ENCODE assay signal across 16 cellular contexts in genomic region chr5:103896593-103896992, GRCh38.
DNase-seq lines count a peak whose midpoint lies in the region; ATAC-seq and TF ChIP-seq lines count a peak whose summit lies in the region.
"Had no signal": no experiment of that assay in that cellular context is flagged by ENCODE, and none has a peak within 500 bp of the region (broad histone marks: within the 10 kb centered on the region; RNA-seq: fewer than 3 reads in every experiment).

No MANE protein-coding gene starts in this region.

- H3K36me3 ChIP-seq in KMS-11 (ENCODE audit: insufficient read depth): no peaks in the 10 kb centered on the region
- H3K36me3 ChIP-seq: BE2C had no signal

- H3K27ac ChIP-seq in KMS-11: no peak overlapping the region
- H3K27ac ChIP-seq: A549, C4-2B had no signal

- H3K9ac ChIP-seq in KMS-11: no peak overlapping the region

- H3K4me2 ChIP-seq in KMS-11: peak overlapping the region; percentile 37; the same call in 1 of the 2 replicates
- H3K4me2 ChIP-seq: A549 had no signal

- H2AFZ ChIP-seq in KMS-11 (ENCODE audit: low read depth): no peak overlapping the region

- TF ChIP-seq CTCF in KMS-11 (conservative IDR thresholded peaks at IDR 0.05; ENCODE audit: low read depth, low read length): no peak

- H3K4me1 ChIP-seq in KMS-11 (ENCODE audit: low read depth, poor library complexity, severe bottlenecking): peaks cover 38% of the 10 kb centered on the region
- H3K4me1 ChIP-seq: A549 had no signal

- no peaks in the 10 kb centered on the region for H3K27me3 ChIP-seq in KMS-11 (ENCODE audit: insufficient read depth, low read depth)
- H3K27me3 ChIP-seq: BE2C had no signal

- no peak for ATAC-seq in HG03439 (IDR thresholded peaks at IDR 0.05; ENCODE audit: unreplicated experiment)
- ATAC-seq: A549, HepG2 had no signal

- peak; percentile 78 for DNase-seq in NCI-H146 (lab: John Stamatoyannopoulos, UW)
- DNase-seq in NCI-H748 (lab: John Stamatoyannopoulos, UW; ENCODE audit: unreplicated experiment): peak; percentile 90
- DNase-seq in NCI-H1694 (lab: John Stamatoyannopoulos, UW): no peak
- no peak for DNase-seq in SKM-1 treated with dmso at 0.1 percent for 144 hours (lab: John Stamatoyannopoulos, UW; ENCODE audit: unreplicated experiment)
- DNase-seq: BE2C; CD4-positive, alpha-beta memory T cell; DMS153; DND-41; GDM1; GOT3; H9 had no signal

- H3K79me2 ChIP-seq in KMS-11 (ENCODE audit: insufficient read depth, low read depth): no peaks in the 10 kb centered on the region

- no peak overlapping the region for H3K4me3 ChIP-seq in KMS-11 (IDR thresholded peaks at IDR 0.05; ENCODE audit: insufficient read depth, low read depth, low read length)
- H3K4me3 ChIP-seq: A549 had no signal

- no peaks in the 10 kb centered on the region for H4K20me1 ChIP-seq in KMS-11 (ENCODE audit: insufficient read depth)

Comparison
In these comparisons a context has a peak if more than half of its experiments do, and no peak if none do; other contexts are left out.
1. DNase-seq: peak in NCI-H146 (single experiment) and NCI-H748 (single experiment); none in NCI-H1694 (single experiment) and SKM-1 treated with dmso at 0.1 percent for 144 hours (single experiment).